In the genomic region with DNA sequence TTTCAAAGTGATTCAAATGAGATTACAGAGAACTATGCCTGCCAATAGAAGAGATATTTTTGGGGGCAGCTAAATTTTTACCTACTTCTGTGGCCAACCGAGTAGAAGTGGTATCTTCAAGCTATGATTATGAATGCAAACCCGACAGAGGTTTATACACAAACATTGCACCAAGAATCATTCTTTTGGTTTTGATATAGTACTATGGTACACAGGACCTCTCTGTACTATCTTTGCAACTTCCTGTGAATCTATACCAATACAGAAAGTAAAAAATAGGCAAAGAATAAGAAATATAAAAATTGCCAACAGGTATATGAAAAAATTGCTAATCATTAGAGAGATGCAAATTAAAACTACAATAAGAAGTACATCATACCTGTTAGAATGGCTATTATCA, we compare ENCODE assay signal across 27 cellular contexts.
A peak's percentile ranks its signal among the peaks of the same experiment; 100 is the strongest.
DNase-seq lines count a peak whose midpoint lies in the region; ATAC-seq and TF ChIP-seq lines count a peak whose summit lies in the region.
"Had no signal": no experiment of that assay in that cellular context is flagged by ENCODE, and none has a peak within 500 bp of the region (broad histone marks: within the 10 kb centered on the region; RNA-seq: fewer than 3 reads in every experiment).

No MANE protein-coding gene starts in this region.

- ATAC-seq in natural killer cell = peak; percentile 44 to 61 (median 56)
- ATAC-seq in natural killer cell treated with Interleukin-12 subunit alpha and Interleukin-12 subunit beta and Interleukin-15 and Interleukin-18, amount 100 ng/mL, for 72 hours = no peak
- ATAC-seq: A549; CD8-positive, alpha-beta T cell had no signal

- no peaks in the 10 kb centered on the region for H3K36me3 Mint-ChIP-seq in natural killer cell
- H3K36me3 Mint-ChIP-seq in natural killer cell treated with Interleukin-12 subunit alpha and Interleukin-12 subunit beta and Interleukin-15 and Interleukin-18, amount 100 ng/mL, for 72 hours = no peaks in the 10 kb centered on the region
- peaks cover 0 to 3% (median 0%) of the 10 kb centered on the region in 3 donors for H3K36me3 Mint-ChIP-seq in immature natural killer cell
- H3K36me3 Mint-ChIP-seq: CD14-positive monocyte; CD4-positive, alpha-beta memory T cell; CD4-positive, CD25-positive, alpha-beta regulatory T cell; CD8-positive, alpha-beta memory T cell; CD8-positive, alpha-beta T cell had no signal

- intact Hi-C loops in natural killer cell (cut with micrococcal nuclease) = loop anchor here (5.0 kb wide), 1 partner anchor 51 kb away; no protein-coding TSS in a partner anchor

- H3K4me1 Mint-ChIP-seq in natural killer cell (peaks cover 42 to 48% of the 10 kb centered on the region in 2 donors), immature natural killer cell (peaks cover 45 to 55% of the 10 kb centered on the region in 2 donors)
- peaks cover 29 to 42% of the 10 kb centered on the region in 2 donors for H3K4me1 Mint-ChIP-seq in natural killer cell treated with Interleukin-12 subunit alpha and Interleukin-12 subunit beta and Interleukin-15 and Interleukin-18, amount 100 ng/mL, for 72 hours (ENCODE audit: low read depth in 2 of 2)
- H3K4me1 Mint-ChIP-seq: B cell; CD14-positive monocyte; CD4-positive, alpha-beta memory T cell had no signal

- H3K4me3 Mint-ChIP-seq in natural killer cell (peak overlapping the region; percentile 51), immature natural killer cell (peak overlapping the region; percentile 44 to 77 (median 57))
- H3K4me3 Mint-ChIP-seq in natural killer cell treated with Interleukin-12 subunit alpha and Interleukin-12 subunit beta and Interleukin-15 and Interleukin-18, amount 100 ng/mL, for 72 hours = no peak overlapping the region
- H3K4me3 Mint-ChIP-seq: B cell; CD14-positive monocyte; CD4-positive, alpha-beta memory T cell; CD4-positive, alpha-beta T cell; CD4-positive, CD25-positive, alpha-beta regulatory T cell; CD8-positive, alpha-beta T cell had no signal

- no peak for DNase-seq in natural killer cell
- DNase-seq in natural killer cell treated with Interleukin-12 subunit alpha and Interleukin-12 subunit beta and Interleukin-15 and Interleukin-18, amount 100 ng/mL, for 72 hours (ENCODE audit: low spot score) = no peak
- DNase-seq in immature natural killer cell = peak in 1 of 3 donors; percentile 12
- DNase-seq in NCI-H774 (lab: John Stamatoyannopoulos, UW) = no peak
- DNase-seq: 8988T; ACHN; AML-193; BE2C; C1 segment of cervical spinal cord; Caco-2; Calu3; CD4-positive, alpha-beta memory T cell; CD4-positive, alpha-beta T cell; CD4-positive, CD25-positive, alpha-beta regulatory T cell; CD8-positive, alpha-beta memory T cell; CD8-positive, alpha-beta T cell; COR-L47; DMS 273 treated with DMSO at 0.1 percent for 48 hours; DMS153; DMS53; DMS79; DMS79 treated with DMSO at 0.1 percent for 48 hours; DND-41; EL had no signal

- TF ChIP-seq CTCF in natural killer cell (IDR thresholded peaks at IDR 0.05) = no peak

- peak overlapping the region; percentile 69 to 79 for H3K27ac Mint-ChIP-seq in natural killer cell
- no peak overlapping the region for H3K27ac Mint-ChIP-seq in natural killer cell treated with Interleukin-12 subunit alpha and Interleukin-12 subunit beta and Interleukin-15 and Interleukin-18, amount 100 ng/mL, for 72 hours
- peak overlapping the region; percentile 2 to 86 (median 81) for H3K27ac Mint-ChIP-seq in immature natural killer cell
- H3K27ac Mint-ChIP-seq: B cell; CD14-positive monocyte; CD4-positive, alpha-beta memory T cell; CD4-positive, alpha-beta T cell; CD4-positive, CD25-positive, alpha-beta regulatory T cell; CD8-positive, alpha-beta T cell had no signal

- no peaks in the 10 kb centered on the region for H3K27me3 Mint-ChIP-seq in natural killer cell (ENCODE audit: low read depth in 2 of 2)
- no peaks in the 10 kb centered on the region for H3K27me3 Mint-ChIP-seq in natural killer cell treated with Interleukin-12 subunit alpha and Interleukin-12 subunit beta and Interleukin-15 and Interleukin-18, amount 100 ng/mL, for 72 hours
- H3K27me3 Mint-ChIP-seq in immature natural killer cell (ENCODE audit: low read depth in 3 of 3) = peaks cover 3 to 4% (median 3%) of the 10 kb centered on the region in 3 donors
- H3K27me3 Mint-ChIP-seq: B cell had no signal

- no peaks in the 10 kb centered on the region for H3K9me3 Mint-ChIP-seq in natural killer cell
- H3K9me3 Mint-ChIP-seq in natural killer cell treated with Interleukin-12 subunit alpha and Interleukin-12 subunit beta and Interleukin-15 and Interleukin-18, amount 100 ng/mL, for 72 hours = no peaks in the 10 kb centered on the region
- no peaks in the 10 kb centered on the region for H3K9me3 Mint-ChIP-seq in immature natural killer cell
- H3K9me3 Mint-ChIP-seq: CD4-positive, alpha-beta memory T cell; CD4-positive, alpha-beta T cell; CD8-positive, alpha-beta memory T cell had no signal

Comparison
In these comparisons a context has a peak if more than half of its experiments do, and no peak if none do; other contexts are left out.
1. ATAC-seq: peak in natural killer cell (3 of 3); none in natural killer cell treated with Interleukin-12 subunit alpha and Interleukin-12 subunit beta and Interleukin-15 and Interleukin-18, amount 100 ng/mL, for 72 hours (0 of 2).
2. H3K27ac Mint-ChIP-seq: peak in natural killer cell (2 of 2) and immature natural killer cell (6 of 6); none in natural killer cell treated with Interleukin-12 subunit alpha and Interleukin-12 subunit beta and Interleukin-15 and Interleukin-18, amount 100 ng/mL, for 72 hours (0 of 2).